ENCODE assay signal across 1 cellular context in the genomic region with DNA sequence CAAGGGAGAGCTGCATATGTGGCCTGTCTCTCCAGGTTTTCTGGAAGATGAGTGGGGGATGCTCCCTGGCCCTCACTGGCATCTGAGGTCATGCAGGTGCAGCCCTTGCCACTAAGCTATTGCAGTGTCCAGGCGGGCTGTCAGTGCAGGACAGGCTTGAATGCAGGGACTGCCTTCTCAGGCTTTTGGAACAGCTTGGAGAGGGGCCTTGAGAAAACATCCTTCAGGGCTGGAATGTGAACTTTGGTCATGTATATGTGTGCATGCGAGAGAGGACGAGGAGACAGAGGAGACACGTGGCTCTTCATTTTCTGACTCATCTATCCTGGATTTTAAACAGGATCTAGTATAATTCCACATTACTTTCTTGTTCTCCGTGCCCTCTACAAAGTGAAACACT.
TF ChIP-seq lines count a peak whose summit lies in the region.

No MANE protein-coding gene starts in this region.

TF ChIP-seq in HepG2, 621 proteins besides CTCF, POLR2A, EP300 and RAD21 (continued from another document and continues in another):
- TF ChIP-seq, protein P1, sequence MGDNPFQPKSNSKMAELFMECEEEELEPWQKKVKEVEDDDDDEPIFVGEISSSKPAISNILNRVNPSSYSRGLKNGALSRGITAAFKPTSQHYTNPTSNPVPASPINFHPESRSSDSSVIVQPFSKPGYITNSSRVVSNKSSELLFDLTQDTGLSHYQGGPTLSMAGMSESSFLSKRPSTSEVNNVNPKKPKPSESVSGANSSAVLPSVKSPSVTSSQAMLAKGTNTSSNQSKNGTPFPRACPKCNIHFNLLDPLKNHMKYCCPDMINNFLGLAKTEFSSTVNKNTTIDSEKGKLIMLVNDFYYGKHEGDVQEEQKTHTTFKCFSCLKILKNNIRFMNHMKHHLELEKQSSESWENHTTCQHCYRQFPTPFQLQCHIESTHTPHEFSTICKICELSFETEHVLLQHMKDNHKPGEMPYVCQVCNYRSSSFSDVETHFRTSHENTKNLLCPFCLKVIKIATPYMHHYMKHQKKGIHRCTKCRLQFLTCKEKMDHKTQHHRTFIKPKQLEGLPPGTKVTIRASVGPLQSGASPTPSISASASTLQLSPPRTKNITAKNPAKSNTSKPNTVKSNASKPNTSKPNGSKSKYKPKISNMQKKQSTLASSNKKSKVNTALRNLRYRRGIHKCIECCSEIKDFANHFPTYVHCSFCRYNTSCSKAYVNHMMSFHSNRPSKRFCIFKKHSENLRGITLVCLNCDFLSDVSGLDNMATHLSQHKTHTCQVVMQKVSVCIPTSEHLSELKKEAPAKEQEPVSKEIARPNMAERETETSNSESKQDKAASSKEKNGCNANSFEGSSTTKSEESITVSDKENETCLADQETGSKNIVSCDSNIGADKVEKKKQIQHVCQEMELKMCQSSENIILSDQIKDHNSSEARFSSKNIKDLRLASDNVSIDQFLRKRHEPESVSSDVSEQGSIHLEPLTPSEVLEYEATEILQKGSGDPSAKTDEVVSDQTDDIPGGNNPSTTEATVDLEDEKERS (CRISPR knock-in tag; IDR thresholded peaks at IDR 0.05) = no peak
- TF ChIP-seq ZFP36L1 (CRISPR knock-in tag; IDR thresholded peaks at IDR 0.05) = no peak
- no peak for TF ChIP-seq ZNF607 (CRISPR knock-in tag; IDR thresholded peaks at IDR 0.05; ENCODE audit: borderline replicate concordance)
- peak; percentile 31; the same call in 1 of the 2 replicates for TF ChIP-seq CREM (IDR thresholded peaks at IDR 0.05)
- no peak for TF ChIP-seq CREM (CRISPR knock-in tag; IDR thresholded peaks at IDR 0.05)
- TF ChIP-seq ZNF619 (CRISPR knock-in tag; IDR thresholded peaks at IDR 0.05) = no peak
- no peak for TF ChIP-seq ZNF616 (CRISPR knock-in tag; IDR thresholded peaks at IDR 0.05; ENCODE audit: low read depth)
- TF ChIP-seq, protein P2, sequence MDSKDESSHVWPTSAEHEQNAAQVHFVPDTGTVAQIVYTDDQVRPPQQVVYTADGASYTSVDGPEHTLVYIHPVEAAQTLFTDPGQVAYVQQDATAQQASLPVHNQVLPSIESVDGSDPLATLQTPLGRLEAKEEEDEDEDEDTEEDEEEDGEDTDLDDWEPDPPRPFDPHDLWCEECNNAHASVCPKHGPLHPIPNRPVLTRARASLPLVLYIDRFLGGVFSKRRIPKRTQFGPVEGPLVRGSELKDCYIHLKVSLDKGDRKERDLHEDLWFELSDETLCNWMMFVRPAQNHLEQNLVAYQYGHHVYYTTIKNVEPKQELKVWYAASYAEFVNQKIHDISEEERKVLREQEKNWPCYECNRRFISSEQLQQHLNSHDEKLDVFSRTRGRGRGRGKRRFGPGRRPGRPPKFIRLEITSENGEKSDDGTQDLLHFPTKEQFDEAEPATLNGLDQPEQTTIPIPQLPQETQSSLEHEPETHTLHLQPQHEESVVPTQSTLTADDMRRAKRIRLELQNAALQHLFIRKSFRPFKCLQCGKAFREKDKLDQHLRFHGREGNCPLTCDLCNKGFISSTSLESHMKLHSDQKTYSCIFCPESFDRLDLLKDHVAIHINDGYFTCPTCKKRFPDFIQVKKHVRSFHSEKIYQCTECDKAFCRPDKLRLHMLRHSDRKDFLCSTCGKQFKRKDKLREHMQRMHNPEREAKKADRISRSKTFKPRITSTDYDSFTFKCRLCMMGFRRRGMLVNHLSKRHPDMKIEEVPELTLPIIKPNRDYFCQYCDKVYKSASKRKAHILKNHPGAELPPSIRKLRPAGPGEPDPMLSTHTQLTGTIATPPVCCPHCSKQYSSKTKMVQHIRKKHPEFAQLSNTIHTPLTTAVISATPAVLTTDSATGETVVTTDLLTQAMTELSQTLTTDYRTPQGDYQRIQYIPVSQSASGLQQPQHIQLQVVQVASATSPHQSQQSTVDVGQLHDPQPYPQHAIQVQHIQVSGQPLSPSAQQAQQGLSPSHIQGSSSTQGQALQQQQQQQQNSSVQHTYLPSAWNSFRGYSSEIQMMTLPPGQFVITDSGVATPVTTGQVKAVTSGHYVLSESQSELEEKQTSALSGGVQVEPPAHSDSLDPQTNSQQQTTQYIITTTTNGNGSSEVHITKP (CRISPR knock-in tag; IDR thresholded peaks at IDR 0.05; ENCODE audit: low read depth) = no peak
- TF ChIP-seq, protein P3, sequence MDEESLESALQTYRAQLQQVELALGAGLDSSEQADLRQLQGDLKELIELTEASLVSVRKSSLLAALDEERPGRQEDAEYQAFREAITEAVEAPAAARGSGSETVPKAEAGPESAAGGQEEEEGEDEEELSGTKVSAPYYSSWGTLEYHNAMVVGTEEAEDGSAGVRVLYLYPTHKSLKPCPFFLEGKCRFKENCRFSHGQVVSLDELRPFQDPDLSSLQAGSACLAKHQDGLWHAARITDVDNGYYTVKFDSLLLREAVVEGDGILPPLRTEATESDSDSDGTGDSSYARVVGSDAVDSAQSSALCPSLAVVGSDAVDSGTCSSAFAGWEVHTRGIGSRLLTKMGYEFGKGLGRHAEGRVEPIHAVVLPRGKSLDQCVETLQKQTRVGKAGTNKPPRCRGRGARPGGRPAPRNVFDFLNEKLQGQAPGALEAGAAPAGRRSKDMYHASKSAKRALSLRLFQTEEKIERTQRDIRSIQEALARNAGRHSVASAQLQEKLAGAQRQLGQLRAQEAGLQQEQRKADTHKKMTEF (CRISPR knock-in tag; IDR thresholded peaks at IDR 0.05) = no peak
- TF ChIP-seq, protein P4, sequence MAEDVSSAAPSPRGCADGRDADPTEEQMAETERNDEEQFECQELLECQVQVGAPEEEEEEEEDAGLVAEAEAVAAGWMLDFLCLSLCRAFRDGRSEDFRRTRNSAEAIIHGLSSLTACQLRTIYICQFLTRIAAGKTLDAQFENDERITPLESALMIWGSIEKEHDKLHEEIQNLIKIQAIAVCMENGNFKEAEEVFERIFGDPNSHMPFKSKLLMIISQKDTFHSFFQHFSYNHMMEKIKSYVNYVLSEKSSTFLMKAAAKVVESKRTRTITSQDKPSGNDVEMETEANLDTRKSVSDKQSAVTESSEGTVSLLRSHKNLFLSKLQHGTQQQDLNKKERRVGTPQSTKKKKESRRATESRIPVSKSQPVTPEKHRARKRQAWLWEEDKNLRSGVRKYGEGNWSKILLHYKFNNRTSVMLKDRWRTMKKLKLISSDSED (CRISPR knock-in tag; IDR thresholded peaks at IDR 0.05) = no peak
- TF ChIP-seq ZNF569 (CRISPR knock-in tag; IDR thresholded peaks at IDR 0.05; ENCODE audit: borderline replicate concordance) = no peak
- TF ChIP-seq MYNN (CRISPR knock-in tag; IDR thresholded peaks at IDR 0.05; ENCODE audit: low read depth) = no peak
- TF ChIP-seq ZNF33A (CRISPR knock-in tag; IDR thresholded peaks at IDR 0.05; ENCODE audit: borderline replicate concordance) = no peak
- TF ChIP-seq ZNF567 (CRISPR knock-in tag; IDR thresholded peaks at IDR 0.05; ENCODE audit: borderline replicate concordance) = no peak
- TF ChIP-seq, protein P5, sequence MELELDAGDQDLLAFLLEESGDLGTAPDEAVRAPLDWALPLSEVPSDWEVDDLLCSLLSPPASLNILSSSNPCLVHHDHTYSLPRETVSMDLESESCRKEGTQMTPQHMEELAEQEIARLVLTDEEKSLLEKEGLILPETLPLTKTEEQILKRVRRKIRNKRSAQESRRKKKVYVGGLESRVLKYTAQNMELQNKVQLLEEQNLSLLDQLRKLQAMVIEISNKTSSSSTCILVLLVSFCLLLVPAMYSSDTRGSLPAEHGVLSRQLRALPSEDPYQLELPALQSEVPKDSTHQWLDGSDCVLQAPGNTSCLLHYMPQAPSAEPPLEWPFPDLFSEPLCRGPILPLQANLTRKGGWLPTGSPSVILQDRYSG (CRISPR knock-in tag; IDR thresholded peaks at IDR 0.05) = no peak
- TF ChIP-seq GTF3A (CRISPR knock-in tag; conservative IDR thresholded peaks at IDR 0.05) = no peak
- TF ChIP-seq, protein P6, sequence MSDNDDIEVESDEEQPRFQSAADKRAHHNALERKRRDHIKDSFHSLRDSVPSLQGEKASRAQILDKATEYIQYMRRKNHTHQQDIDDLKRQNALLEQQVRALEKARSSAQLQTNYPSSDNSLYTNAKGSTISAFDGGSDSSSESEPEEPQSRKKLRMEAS (IDR thresholded peaks at IDR 0.05) = peak; percentile 64
- no peak for TF ChIP-seq ZNF24 (IDR thresholded peaks at IDR 0.05)
- TF ChIP-seq FLYWCH1 (CRISPR knock-in tag; IDR thresholded peaks at IDR 0.05) = no peak
- peak; percentile 47; the same call in 1 of the 2 replicates for TF ChIP-seq HMG20A (CRISPR knock-in tag; IDR thresholded peaks at IDR 0.05; ENCODE audit: borderline replicate concordance)
- TF ChIP-seq, protein P7, sequence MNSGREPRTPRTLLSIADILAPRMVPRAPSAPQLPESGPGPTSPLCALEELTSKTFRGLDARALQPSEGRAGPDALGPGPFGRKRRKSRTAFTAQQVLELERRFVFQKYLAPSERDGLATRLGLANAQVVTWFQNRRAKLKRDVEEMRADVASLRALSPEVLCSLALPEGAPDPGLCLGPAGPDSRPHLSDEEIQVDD (CRISPR knock-in tag; IDR thresholded peaks at IDR 0.05; ENCODE audit: borderline replicate concordance) = no peak
- TF ChIP-seq RBAK (CRISPR knock-in tag; IDR thresholded peaks at IDR 0.05) = no peak
- TF ChIP-seq, protein P8, sequence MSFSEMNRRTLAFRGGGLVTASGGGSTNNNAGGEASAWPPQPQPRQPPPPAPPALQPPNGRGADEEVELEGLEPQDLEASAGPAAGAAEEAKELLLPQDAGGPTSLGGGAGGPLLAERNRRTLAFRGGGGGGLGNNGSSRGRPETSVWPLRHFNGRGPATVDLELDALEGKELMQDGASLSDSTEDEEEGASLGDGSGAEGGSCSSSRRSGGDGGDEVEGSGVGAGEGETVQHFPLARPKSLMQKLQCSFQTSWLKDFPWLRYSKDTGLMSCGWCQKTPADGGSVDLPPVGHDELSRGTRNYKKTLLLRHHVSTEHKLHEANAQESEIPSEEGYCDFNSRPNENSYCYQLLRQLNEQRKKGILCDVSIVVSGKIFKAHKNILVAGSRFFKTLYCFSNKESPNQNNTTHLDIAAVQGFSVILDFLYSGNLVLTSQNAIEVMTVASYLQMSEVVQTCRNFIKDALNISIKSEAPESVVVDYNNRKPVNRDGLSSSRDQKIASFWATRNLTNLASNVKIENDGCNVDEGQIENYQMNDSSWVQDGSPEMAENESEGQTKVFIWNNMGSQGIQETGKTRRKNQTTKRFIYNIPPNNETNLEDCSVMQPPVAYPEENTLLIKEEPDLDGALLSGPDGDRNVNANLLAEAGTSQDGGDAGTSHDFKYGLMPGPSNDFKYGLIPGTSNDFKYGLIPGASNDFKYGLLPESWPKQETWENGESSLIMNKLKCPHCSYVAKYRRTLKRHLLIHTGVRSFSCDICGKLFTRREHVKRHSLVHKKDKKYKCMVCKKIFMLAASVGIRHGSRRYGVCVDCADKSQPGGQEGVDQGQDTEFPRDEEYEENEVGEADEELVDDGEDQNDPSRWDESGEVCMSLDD (CRISPR knock-in tag; IDR thresholded peaks at IDR 0.05; ENCODE audit: borderline replicate concordance) = no peak
- TF ChIP-seq EED (CRISPR knock-in tag; IDR thresholded peaks at IDR 0.05) = no peak
- no peak for TF ChIP-seq KDM5A (IDR thresholded peaks at IDR 0.05; ENCODE audit: borderline replicate concordance, low read length)
- TF ChIP-seq KDM6A (CRISPR knock-in tag; IDR thresholded peaks at IDR 0.05; ENCODE audit: low read depth) = 0 out of 2 replicates have a peak, but pooled peaks have one; percentile 43
- TF ChIP-seq SNRNP70 (IDR thresholded peaks at IDR 0.05; ENCODE audit: low read depth, low read length) = no peak
- no peak for TF ChIP-seq SNAPC2 (CRISPR knock-in tag; IDR thresholded peaks at IDR 0.05)
- TF ChIP-seq KDM3A (CRISPR knock-in tag; IDR thresholded peaks at IDR 0.05; ENCODE audit: low read depth) = no peak
- no peak for TF ChIP-seq EEA1 (CRISPR knock-in tag; IDR thresholded peaks at IDR 0.05; ENCODE audit: borderline replicate concordance)
- TF ChIP-seq HNF4A (CRISPR knock-in tag; IDR thresholded peaks at IDR 0.05) = peak; percentile 74
- TF ChIP-seq HNRNPL (IDR thresholded peaks at IDR 0.05; ENCODE audit: low read depth, low read length) = no peak
- TF ChIP-seq SALL2 (CRISPR knock-in tag; IDR thresholded peaks at IDR 0.05) = no peak
- TF ChIP-seq ZIK1 (CRISPR knock-in tag; IDR thresholded peaks at IDR 0.05; ENCODE audit: borderline replicate concordance, low read depth) = no peak
- TF ChIP-seq, protein P9, sequence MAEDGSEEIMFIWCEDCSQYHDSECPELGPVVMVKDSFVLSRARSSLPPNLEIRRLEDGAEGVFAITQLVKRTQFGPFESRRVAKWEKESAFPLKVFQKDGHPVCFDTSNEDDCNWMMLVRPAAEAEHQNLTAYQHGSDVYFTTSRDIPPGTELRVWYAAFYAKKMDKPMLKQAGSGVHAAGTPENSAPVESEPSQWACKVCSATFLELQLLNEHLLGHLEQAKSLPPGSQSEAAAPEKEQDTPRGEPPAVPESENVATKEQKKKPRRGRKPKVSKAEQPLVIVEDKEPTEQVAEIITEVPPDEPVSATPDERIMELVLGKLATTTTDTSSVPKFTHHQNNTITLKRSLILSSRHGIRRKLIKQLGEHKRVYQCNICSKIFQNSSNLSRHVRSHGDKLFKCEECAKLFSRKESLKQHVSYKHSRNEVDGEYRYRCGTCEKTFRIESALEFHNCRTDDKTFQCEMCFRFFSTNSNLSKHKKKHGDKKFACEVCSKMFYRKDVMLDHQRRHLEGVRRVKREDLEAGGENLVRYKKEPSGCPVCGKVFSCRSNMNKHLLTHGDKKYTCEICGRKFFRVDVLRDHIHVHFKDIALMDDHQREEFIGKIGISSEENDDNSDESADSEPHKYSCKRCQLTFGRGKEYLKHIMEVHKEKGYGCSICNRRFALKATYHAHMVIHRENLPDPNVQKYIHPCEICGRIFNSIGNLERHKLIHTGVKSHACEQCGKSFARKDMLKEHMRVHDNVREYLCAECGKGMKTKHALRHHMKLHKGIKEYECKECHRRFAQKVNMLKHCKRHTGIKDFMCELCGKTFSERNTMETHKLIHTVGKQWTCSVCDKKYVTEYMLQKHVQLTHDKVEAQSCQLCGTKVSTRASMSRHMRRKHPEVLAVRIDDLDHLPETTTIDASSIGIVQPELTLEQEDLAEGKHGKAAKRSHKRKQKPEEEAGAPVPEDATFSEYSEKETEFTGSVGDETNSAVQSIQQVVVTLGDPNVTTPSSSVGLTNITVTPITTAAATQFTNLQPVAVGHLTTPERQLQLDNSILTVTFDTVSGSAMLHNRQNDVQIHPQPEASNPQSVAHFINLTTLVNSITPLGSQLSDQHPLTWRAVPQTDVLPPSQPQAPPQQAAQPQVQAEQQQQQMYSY (CRISPR knock-in tag; IDR thresholded peaks at IDR 0.05) = no peak
- TF ChIP-seq, protein P10, sequence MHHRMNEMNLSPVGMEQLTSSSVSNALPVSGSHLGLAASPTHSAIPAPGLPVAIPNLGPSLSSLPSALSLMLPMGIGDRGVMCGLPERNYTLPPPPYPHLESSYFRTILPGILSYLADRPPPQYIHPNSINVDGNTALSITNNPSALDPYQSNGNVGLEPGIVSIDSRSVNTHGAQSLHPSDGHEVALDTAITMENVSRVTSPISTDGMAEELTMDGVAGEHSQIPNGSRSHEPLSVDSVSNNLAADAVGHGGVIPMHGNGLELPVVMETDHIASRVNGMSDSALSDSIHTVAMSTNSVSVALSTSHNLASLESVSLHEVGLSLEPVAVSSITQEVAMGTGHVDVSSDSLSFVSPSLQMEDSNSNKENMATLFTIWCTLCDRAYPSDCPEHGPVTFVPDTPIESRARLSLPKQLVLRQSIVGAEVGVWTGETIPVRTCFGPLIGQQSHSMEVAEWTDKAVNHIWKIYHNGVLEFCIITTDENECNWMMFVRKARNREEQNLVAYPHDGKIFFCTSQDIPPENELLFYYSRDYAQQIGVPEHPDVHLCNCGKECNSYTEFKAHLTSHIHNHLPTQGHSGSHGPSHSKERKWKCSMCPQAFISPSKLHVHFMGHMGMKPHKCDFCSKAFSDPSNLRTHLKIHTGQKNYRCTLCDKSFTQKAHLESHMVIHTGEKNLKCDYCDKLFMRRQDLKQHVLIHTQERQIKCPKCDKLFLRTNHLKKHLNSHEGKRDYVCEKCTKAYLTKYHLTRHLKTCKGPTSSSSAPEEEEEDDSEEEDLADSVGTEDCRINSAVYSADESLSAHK (CRISPR knock-in tag; IDR thresholded peaks at IDR 0.05; ENCODE audit: borderline replicate concordance) = no peak
